In the genomic region with DNA sequence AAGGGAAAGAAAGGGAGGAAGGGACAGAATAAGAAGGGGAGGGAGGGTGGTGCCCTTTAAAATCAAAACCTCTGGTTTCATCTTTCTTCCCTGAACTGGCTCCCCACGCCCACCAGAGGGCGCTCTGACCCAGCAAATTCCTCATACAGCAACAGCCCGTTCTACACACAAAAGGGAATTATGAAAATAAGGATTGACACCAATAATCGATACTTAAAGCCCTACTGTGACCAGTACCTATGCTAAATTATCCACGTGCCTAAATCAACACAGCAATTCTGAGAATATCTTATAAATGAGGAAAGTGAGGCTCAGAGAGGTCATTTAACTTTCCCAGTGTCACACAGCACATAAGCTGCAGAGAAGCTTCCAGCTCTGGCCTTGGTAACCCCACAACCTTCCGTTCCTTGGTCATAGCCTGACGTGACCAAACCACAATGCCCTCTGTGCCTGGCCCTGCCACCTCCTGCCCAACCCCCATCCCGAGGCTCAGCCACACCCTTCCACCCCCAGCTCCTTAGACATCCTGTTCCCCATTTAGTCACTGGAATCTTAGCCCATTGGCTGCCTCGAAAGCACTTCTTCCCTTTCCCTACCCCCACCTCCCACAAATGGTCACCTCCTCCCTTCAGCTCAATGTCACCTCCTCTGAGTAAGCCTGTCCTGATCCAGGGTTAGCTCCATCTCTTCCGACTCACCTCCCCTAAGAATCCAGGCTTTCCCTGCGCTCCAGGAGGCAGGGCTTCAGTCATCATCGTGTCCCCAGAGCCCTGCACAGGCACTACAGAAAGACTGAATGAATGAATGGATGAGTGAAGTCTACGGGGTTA, we compare ENCODE assay signal across 8 cellular contexts. TPM values are rescaled to one million over a fixed set of nuclear protein-coding genes. Genes with fewer than 3 reads are reported as not detected.
DNase-seq lines count a peak whose midpoint lies in the region; ATAC-seq and TF ChIP-seq lines count a peak whose summit lies in the region.

No MANE protein-coding gene starts in this region.

- H3K27me3 ChIP-seq in Panc1 (ENCODE audit: control insufficient read depth, insufficient read depth, low read length) (no peaks in the 10 kb centered on the region), thyroid gland (no peaks in the 10 kb centered on the region)

- H3K27ac ChIP-seq in Panc1 (ENCODE audit: low read length) (no peak overlapping the region), thyroid gland (no peak overlapping the region)

- H3K9me3 ChIP-seq in Panc1 (ENCODE audit: control insufficient read depth, insufficient read depth, low read depth, low read length) (no peaks in the 10 kb centered on the region), thyroid gland (no peaks in the 10 kb centered on the region)

- no peak overlapping the region for H3K4me3 Mint-ChIP-seq in activated T-cell treated with anti-CD3 and anti-CD28 coated beads, Interleukin-2, amount 50 U/mL, for 4 hours

- no TSS peak for BruUV-seq in Panc1 (replicated peaks; lab: Mats Ljungman, UMichigan)

- no peaks in the 10 kb centered on the region for H3K36me3 Mint-ChIP-seq in activated T-cell treated with anti-CD3 and anti-CD28 coated beads, Interleukin-2, amount 50 U/mL, for 4 hours (ENCODE audit: insufficient read depth)

- H3K9me3 Mint-ChIP-seq in activated T-cell treated with anti-CD3 and anti-CD28 coated beads, Interleukin-2, amount 50 U/mL, for 4 hours = no peaks in the 10 kb centered on the region

- no peak overlapping the region for H3K4me3 ChIP-seq in Panc1 (ENCODE audit: low read depth in 2 of 2, low read length in 2 of 2)
- no peak overlapping the region for H3K4me3 ChIP-seq in thyroid gland (replicated peaks in 1 of 3)

- ATAC-seq in Panc1 (peak; percentile 72), HG03045 (IDR thresholded peaks at IDR 0.05; ENCODE audit: unreplicated experiment) (no peak)
- ATAC-seq in activated T-cell treated with anti-CD3 and anti-CD28 coated beads, Interleukin-2, amount 50 U/mL, for 4 hours = peak; percentile 70 to 75

- intact Hi-C loops in Panc1 (cut with micrococcal nuclease; ENCODE audit: unreplicated experiment) (no loop called here), thyroid gland (cut with DNase I) (loop anchor here (5.0 kb wide), 1 partner anchor 132 kb away; a partner anchor contains a TSS)

- peak; percentile 66 for DNase-seq in COLO668 (lab: John Stamatoyannopoulos, UW; ENCODE audit: unreplicated experiment)
- DNase-seq in HT1080 (ENCODE audit: low read depth) = peak; percentile 44
- DNase-seq in Panc1 (ENCODE audit: low read depth, low spot score) = no peak
- DNase-seq in activated T-cell treated with anti-CD3 and anti-CD28 coated beads, Interleukin-2, amount 50 U/mL, for 4 hours = peak; percentile 79
- DNase-seq in fibroblast of gingiva (ENCODE audit: low read depth) = peak; percentile 38
- peak in 45 of 56 donors; percentile 4 to 85 (median 46) for DNase-seq in nucleus accumbens (lab: John Stamatoyannopoulos, UW)
- DNase-seq in thyroid gland = peak; percentile 59 to 77

- no peak for TF ChIP-seq POLR2A in thyroid gland (IDR thresholded peaks at IDR 0.05)

- H3K27me3 Mint-ChIP-seq in activated T-cell treated with anti-CD3 and anti-CD28 coated beads, Interleukin-2, amount 50 U/mL, for 4 hours (ENCODE audit: low read depth) = no peaks in the 10 kb centered on the region

- in situ Hi-C loops in Panc1 (cut with HindIII; ENCODE audit: low pct_unique_long_range_greater_than_20kb, low sequenced_read_pairs) = no loop called here

- peaks cover 12% of the 10 kb centered on the region for H3K4me1 Mint-ChIP-seq in activated T-cell treated with anti-CD3 and anti-CD28 coated beads, Interleukin-2, amount 50 U/mL, for 4 hours (ENCODE audit: low read depth)

- H3K4me1 ChIP-seq in Panc1 (ENCODE audit: control insufficient read depth, insufficient read depth, low read length) = peaks cover 3% of the 10 kb centered on the region; the same call in 1 of the 2 replicates
- peaks cover 0 to 12% of the 10 kb centered on the region in 2 donors for H3K4me1 ChIP-seq in thyroid gland

- WGBS in thyroid gland, 2 donors = 12% methylated on average over 13 of the region's 13 CpGs

- CTCF ChIA-PET in Panc1 (lab: Charles Lee) = interaction anchor here (0.9 to 2.0 kb wide), 3 partner anchors 12 to 129 kb away, joined by 3 to 11 read pairs (median 3); no protein-coding TSS in a partner anchor

- H3K36me3 ChIP-seq in Panc1 (ENCODE audit: control insufficient read depth, insufficient read depth, low read length) = no peaks in the 10 kb centered on the region
- H3K36me3 ChIP-seq in thyroid gland = no peaks in the 10 kb centered on the region

- POLR2A ChIA-PET in Panc1 (lab: Charles Lee) = no interaction called here

- TF ChIP-seq CTCF in Panc1 (IDR thresholded peaks at IDR 0.05) (peak; percentile 85), thyroid gland (IDR thresholded peaks at IDR 0.05) (peak; percentile 85 to 92 (median 88))

RNA-seq across cellular contexts. Expression of a gene that starts 34.2 kb away (rescaled TPM):
- total RNA-seq in HT1080 (2014; rRNA removed; shearing (Covaris generic)) = not detected in 2 replicates
- polyA plus RNA-seq in HT1080 (2015; cell fraction: cytosol; rRNA removed) = not detected in 2 replicates
- polyA plus RNA-seq in HT1080 (2015; cell fraction: nucleus; rRNA removed) = not detected in 2 replicates
- total RNA-seq in Panc1 (2021; ENCODE audit: unreplicated experiment) = not detected
- polyA plus RNA-seq in Panc1 (2012; ENCODE audit: insufficient read length) = not detected
- total RNA-seq in activated T-cell treated with anti-CD3 and anti-CD28 coated beads, Interleukin-2, amount 50 U/mL, for 4 hours = under 1 TPM; 0.05 to 0.11 (median 0.08) TPM
- total RNA-seq in thyroid gland = 1 to 10 TPM; 1.3 to 1.5 (median 1.5) TPM

RNA-seq across cellular contexts. Expression of a gene that starts 58.5 kb away (rescaled TPM):
- total RNA-seq in HT1080 (2014; rRNA removed; shearing (Covaris generic)) = not detected in 2 replicates
- polyA plus RNA-seq in HT1080 (2015; cell fraction: cytosol; rRNA removed) = not detected in 2 replicates
- not detected in 2 replicates for polyA plus RNA-seq in HT1080 (2015; cell fraction: nucleus; rRNA removed)
- not detected for total RNA-seq in Panc1 (2021; ENCODE audit: unreplicated experiment)
- polyA plus RNA-seq in Panc1 (2012; ENCODE audit: insufficient read length) = not detected
- under 1 TPM in 1 of 3 donors, not detected in 2; 0.41 TPM for total RNA-seq in activated T-cell treated with anti-CD3 and anti-CD28 coated beads, Interleukin-2, amount 50 U/mL, for 4 hours
- total RNA-seq in thyroid gland = 10 to 100 TPM in 3 of 4 donors, 1 to 10 TPM in 1; 8.9 to 33.8 (median 19.5) TPM
